ENCODE assay signal across 20 cellular contexts in the genomic region with DNA sequence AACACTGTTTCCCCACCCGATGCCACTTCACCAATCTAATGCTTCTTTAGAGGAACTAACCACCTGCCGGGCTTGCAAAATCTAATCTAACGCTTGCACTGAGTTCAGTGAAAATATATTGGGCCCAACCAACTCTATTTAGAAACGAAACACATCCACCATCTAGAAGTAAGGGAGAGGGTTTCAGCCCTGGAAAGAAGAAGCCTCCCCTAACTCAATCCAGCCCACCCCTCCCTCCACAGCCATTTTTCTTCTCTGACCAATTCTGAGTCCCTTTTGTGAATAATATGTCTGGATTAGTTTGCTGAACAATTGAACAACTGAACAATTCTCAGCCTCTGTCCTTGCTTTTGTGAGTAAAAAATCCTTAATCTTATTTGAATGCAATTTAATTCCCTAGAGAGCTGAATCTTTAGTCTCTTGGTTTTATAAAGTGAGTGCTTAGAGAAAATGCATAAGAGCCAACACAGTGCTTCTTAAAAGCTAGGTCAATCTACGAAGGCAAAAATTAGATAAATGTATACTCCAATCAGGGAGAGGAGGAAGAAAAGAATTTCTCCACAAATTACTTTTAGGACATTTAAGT.
DNase-seq lines count a peak whose midpoint lies in the region; TF ChIP-seq lines count a peak whose summit lies in the region.
"Had no signal": no experiment of that assay in that cellular context is flagged by ENCODE, and none has a peak within 500 bp of the region (broad histone marks: within the 10 kb centered on the region; RNA-seq: fewer than 3 reads in every experiment).

No MANE protein-coding gene starts in this region.

- no peak overlapping the region for H2BK15ac ChIP-seq in mesendoderm (replicated peaks; ENCODE audit: low read depth)

- H3K4me1 ChIP-seq in mesendoderm (ENCODE audit: control insufficient read depth, low read depth, low read length), result no peaks in the 10 kb centered on the region
- H3K4me1 ChIP-seq in tibial artery, result peaks cover 0 to 21% (median 6%) of the 10 kb centered on the region in 4 donors
- H3K4me1 ChIP-seq: Caco-2 had no signal

- no peaks in the 10 kb centered on the region for H3K36me3 ChIP-seq in mesendoderm (ENCODE audit: control insufficient read depth, insufficient read depth, low read length)
- peaks cover 0 to 5% (median 0%) of the 10 kb centered on the region in 3 donors for H3K36me3 ChIP-seq in tibial artery

- no peak overlapping the region for H3K27ac ChIP-seq in mesendoderm (ENCODE audit: low read depth, low read length)
- peak overlapping the region; percentile 33 to 68 for H3K27ac ChIP-seq in tibial artery
- H3K27ac ChIP-seq: GM23248, SK-N-MC had no signal

- H3K18ac ChIP-seq in mesendoderm (ENCODE audit: low read length), result no peak overlapping the region

- no peak overlapping the region for H3K4ac ChIP-seq in mesendoderm (ENCODE audit: low read depth, low read length)

- H3K79me1 ChIP-seq in mesendoderm (ENCODE audit: low read length), result no peaks in the 10 kb centered on the region

- H3K9me3 ChIP-seq in tibial artery, result no peaks in the 10 kb centered on the region
- H3K9me3 ChIP-seq: Caco-2 had no signal

- H2AK5ac ChIP-seq in mesendoderm (ENCODE audit: low read length), result no peak overlapping the region

- H2BK120ac ChIP-seq in mesendoderm (ENCODE audit: low read depth, low read length), result no peak overlapping the region

- in situ Hi-C loops in GM13976 (cut with MboI; ENCODE audit: low sequenced_read_pairs, unreplicated experiment), result no loop called here

- no peak overlapping the region for H4K8ac ChIP-seq in mesendoderm (ENCODE audit: low read depth, low read length)

- intact Hi-C loops in tibial artery (cut with DNase I; ENCODE audit: low total_unique reads), result no loop called here

- no peak overlapping the region for H3K56ac ChIP-seq in mesendoderm (ENCODE audit: low read length)

- no peak for TF ChIP-seq CTCF in tibial artery (IDR thresholded peaks at IDR 0.05)
- no peak for TF ChIP-seq CTCF in GM13976 (IDR thresholded peaks at IDR 0.05; ENCODE audit: borderline replicate concordance, control extremely low read depth, extremely low read depth, insufficient read depth, missing control alignments)

- H3K79me2 ChIP-seq in mesendoderm (ENCODE audit: control insufficient read depth, insufficient read depth, low read length), result no peaks in the 10 kb centered on the region

- WGBS in mesendoderm (ENCODE audit: extremely low coverage, insufficient coverage, low lambda C conversion rate), result no CpG with 5 or more reads among the region's 5 CpGs

- H2BK5ac ChIP-seq in mesendoderm (ENCODE audit: low read length), result no peak overlapping the region

- peak; percentile 17 to 57 for DNase-seq in NCI-H524 (lab: John Stamatoyannopoulos, UW)
- no peak for DNase-seq in NCI-H524 treated with DMSO at 0.1 percent for 48 hours (lab: John Stamatoyannopoulos, UW)
- DNase-seq in SKM-1 (lab: John Stamatoyannopoulos, UW; ENCODE audit: unreplicated experiment), result peak; percentile 86
- peak; percentile 26 for DNase-seq in mesendoderm
- DNase-seq in tibial artery, result no peak
- no peak for DNase-seq in NCI-H345 treated with DMSO at 0.1 percent for 48 hours (lab: John Stamatoyannopoulos, UW; ENCODE audit: unreplicated experiment)
- DNase-seq in SW480 (ENCODE audit: low spot score), result no peak
- no peak for DNase-seq in GM13976 (ENCODE audit: low spot score)
- DNase-seq: Caco-2; CD4-positive, alpha-beta T cell; DMS153; GDM1; GM23248; NCI-H1105 treated with DMSO at 0.1 percent for 48 hours; NCI-H1694; NCI-H2107; NCI-H446; Right ventricle myocardium superior; T-helper 1 cell had no signal

- no peak overlapping the region for H3K9ac ChIP-seq in mesendoderm (ENCODE audit: low read length)
- H3K9ac ChIP-seq: GM23248 had no signal

- H4K5ac ChIP-seq in mesendoderm (ENCODE audit: low read length), result no peak overlapping the region

- no peak overlapping the region for H3K4me2 ChIP-seq in mesendoderm (ENCODE audit: low read length)

- H3K27me3 ChIP-seq in mesendoderm (ENCODE audit: insufficient read depth, low read length, poor library complexity) (no peaks in the 10 kb centered on the region), tibial artery (no peaks in the 10 kb centered on the region)

- no peak overlapping the region for H3K23ac ChIP-seq in mesendoderm (ENCODE audit: low read length)

- no peak overlapping the region for H3K4me3 ChIP-seq in mesendoderm (ENCODE audit: low read length)
- H3K4me3 ChIP-seq in tibial artery, result no peak overlapping the region
- H3K4me3 ChIP-seq: GM23248, SK-N-MC had no signal

Comparison
In these comparisons a context has a peak if more than half of its experiments do, and no peak if none do; other contexts are left out.
1. DNase-seq: peak in NCI-H524 (2 of 2), SKM-1 (single experiment) and mesendoderm (single experiment); none in NCI-H524 treated with DMSO at 0.1 percent for 48 hours (single experiment), tibial artery (0 of 2), NCI-H345 treated with DMSO at 0.1 percent for 48 hours (single experiment), SW480 (single experiment) and GM13976 (single experiment).